ENCODE assay signal across 8 cellular contexts in genomic region chr12:121536929-121537813, GRCh38. TPM values are rescaled to one million over a fixed set of nuclear protein-coding genes. Genes with fewer than 3 reads are reported as not detected.
DNase-seq lines count a peak whose midpoint lies in the region; ATAC-seq and TF ChIP-seq lines count a peak whose summit lies in the region.

No MANE protein-coding gene starts in this region.

- H3K4me3 ChIP-seq in AG10803 (ENCODE audit: low read length) = peak overlapping the region; percentile 52

- no peak for TF ChIP-seq CTCF in AG10803 (conservative IDR thresholded peaks at IDR 0.05; ENCODE audit: low read length)

- ATAC-seq in GM18861 (IDR thresholded peaks at IDR 0.05; ENCODE audit: unreplicated experiment) = peak; percentile 56
- peak; percentile 56 for ATAC-seq in HG03039 (IDR thresholded peaks at IDR 0.05; ENCODE audit: unreplicated experiment)

- peak; percentile 67 for DNase-seq in AG10803 (ENCODE audit: low read depth)
- peak; percentile 24 for DNase-seq in NCI-H2196 treated with DMSO at 0.1 percent for 48 hours (lab: John Stamatoyannopoulos, UW; ENCODE audit: unreplicated experiment)
- DNase-seq in activated CD4-positive, alpha-beta T cell treated with anti-CD3 and anti-CD28 coated beads for 4 hours = peak; percentile 31 to 32
- peak; percentile 33 for DNase-seq in effector CD8-positive, alpha-beta T cell (lab: John Stamatoyannopoulos, UW)
- DNase-seq in lung microvascular endothelial cell (ENCODE audit: low read depth in 2 of 2) = peak; percentile 82 to 94
- DNase-seq in stimulated activated CD8-positive, alpha-beta memory T cell treated with anti-CD3 and anti-CD28 coated beads, Interleukin-2, amount 100 ng/mL, for 48 hours (ENCODE audit: low read depth in 2 of 2) = peak; percentile 33 to 43

RNA-seq across cellular contexts. Expression of gene KDM2B, which starts 43.7 kb away (rescaled TPM):
- 14.8 and 20.0 TPM in 2 replicates for total RNA-seq in lung microvascular endothelial cell

Comparison
In these comparisons a context has a peak if more than half of its experiments do, and no peak if none do; other contexts are left out.
1. Peak in every context shown above with its lines: DNase-seq, ATAC-seq and H3K4me3 ChIP-seq.
2. DNase-seq: peak in every context shown above with its lines; median percentile 88 in lung microvascular endothelial cell; 67 in AG10803; 38 in stimulated activated CD8-positive, alpha-beta memory T cell treated with anti-CD3 and anti-CD28 coated beads, Interleukin-2, amount 100 ng/mL, for 48 hours; 33 in effector CD8-positive, alpha-beta T cell; 32 in activated CD4-positive, alpha-beta T cell treated with anti-CD3 and anti-CD28 coated beads for 4 hours; 24 in NCI-H2196 treated with DMSO at 0.1 percent for 48 hours.